15 cellular contexts compared by ENCODE assay signal in genomic region chr2:205678743-205679142, GRCh38. TPM values are rescaled to one million over a fixed set of nuclear protein-coding genes. Genes with fewer than 3 reads are reported as not detected.
DNase-seq lines count a peak whose midpoint lies in the region; ATAC-seq and TF ChIP-seq lines count a peak whose summit lies in the region.
"Had no signal": no experiment of that assay in that cellular context is flagged by ENCODE, and none has a peak within 500 bp of the region (broad histone marks: within the 10 kb centered on the region; RNA-seq: fewer than 3 reads in every experiment).

No MANE protein-coding gene starts in this region.

- H3K79me1 ChIP-seq in neuronal stem cell (ENCODE audit: low read depth, low read length), result no peaks in the 10 kb centered on the region

- H3K27ac ChIP-seq in HCT116 (ENCODE audit: low read depth, low read length) (no peak overlapping the region), neuronal stem cell (replicated peaks; ENCODE audit: low read length) (no peak overlapping the region), transverse colon (no peak overlapping the region)
- H3K27ac ChIP-seq: KMS-11, SJSA1 had no signal

- no peak overlapping the region for H3K14ac ChIP-seq in neuronal stem cell (ENCODE audit: low read length)

- no peak for ATAC-seq in HCT116
- ATAC-seq: PC-3 had no signal

- H3K4me3 ChIP-seq in HCT116 (replicated peaks in 1 of 2; ENCODE audit: low read depth in 1 of 2, low read length in 2 of 2), result no peak overlapping the region
- H3K4me3 ChIP-seq in neuronal stem cell (ENCODE audit: low read length in 2 of 2), result no peak overlapping the region
- H3K4me3 ChIP-seq in transverse colon, result no peak overlapping the region
- H3K4me3 ChIP-seq: SJSA1 had no signal

- peak overlapping the region; percentile 14 for H2BK12ac ChIP-seq in neuronal stem cell (ENCODE audit: low read length)

- no peak overlapping the region for H3K23ac ChIP-seq in neuronal stem cell (ENCODE audit: low read depth, low read length, poor library complexity)

- POLR2A ChIA-PET in HCT116 (lab: Charles Lee), result no interaction called here

- no peak overlapping the region for H2BK120ac ChIP-seq in neuronal stem cell (ENCODE audit: low read depth, low read length)

- H3K27me3 ChIP-seq in HCT116 (ENCODE audit: insufficient read depth, low read length) (peaks cover 2% of the 10 kb centered on the region; the same call in 1 of the 2 replicates), neuronal stem cell (ENCODE audit: control insufficient read depth in 3 of 3, insufficient read depth in 3 of 3, low read depth in 1 of 3, low read length in 3 of 3) (peaks cover 0 to 11% (median 0%) of the 10 kb centered on the region in 3 experiments), transverse colon (peaks cover 24% of the 10 kb centered on the region)
- H3K27me3 ChIP-seq: SJSA1 had no signal

- no peak for DNase-seq in HCT116 (ENCODE audit: low read depth, low spot score)
- DNase-seq in SW480 (ENCODE audit: low spot score), result peak; percentile 69
- peak; percentile 44 for DNase-seq in glomerular visceral epithelial cell (ENCODE audit: extremely low spot score)
- no peak for DNase-seq in neuronal stem cell (ENCODE audit: low spot score)
- no peak for DNase-seq in midbrain (lab: John Stamatoyannopoulos, UW)
- DNase-seq in transverse colon, result no peak
- DNase-seq in NCI-H2227 (lab: John Stamatoyannopoulos, UW; ENCODE audit: unreplicated experiment), result no peak
- DNase-seq: COR-L47, DMS153, HFFc6, NCI-H1048, NCI-H446 treated with DMSO at 0.1 percent for 48 hours had no signal

- H2AFZ ChIP-seq in HCT116 (ENCODE audit: low read depth, low read length, poor library complexity, severe bottlenecking) (peak overlapping the region; percentile 17), neuronal stem cell (ENCODE audit: low read length) (no peak overlapping the region)

- H2BK15ac ChIP-seq in neuronal stem cell (ENCODE audit: low read length), result no peak overlapping the region

- no peak overlapping the region for H3K18ac ChIP-seq in neuronal stem cell (ENCODE audit: low read length)

- in situ Hi-C loops in transverse colon (cut with MboI; ENCODE audit: low pct_ligation_motif_present in 1 of 4, low pct_unique_long_range_greater_than_20kb in 1 of 4, low sequenced_read_pairs in 3 of 4), result loop anchor here in 2 of 4 donors (10.0 kb wide), 1 partner anchor 1354 kb away; no protein-coding TSS in a partner anchor

- H2BK5ac ChIP-seq in neuronal stem cell (ENCODE audit: low read length), result no peak overlapping the region

- H4K8ac ChIP-seq in neuronal stem cell (ENCODE audit: low read depth, low read length), result no peak overlapping the region

- no peak for TF ChIP-seq EP300 in transverse colon (IDR thresholded peaks at IDR 0.05; ENCODE audit: low read depth)

- no peaks in the 10 kb centered on the region for H3K79me2 ChIP-seq in HCT116 (ENCODE audit: insufficient read depth, low read length)

- CTCF ChIA-PET in HCT116 (lab: Charles Lee), result no interaction called here

- no peak overlapping the region for H3K4ac ChIP-seq in neuronal stem cell (ENCODE audit: low read length)

- no CpG with 5 or more reads among the region's 7 CpGs for WGBS in neuronal stem cell (ENCODE audit: extremely low coverage in 2 of 2, insufficient read length in 2 of 2, insufficient replicate concordance in 1 of 2), 2 donors
- whole genome bisulfite sequencing in transverse colon (ENCODE audit: low coverage in 1 of 2), 2 donors, result 40 to 63% methylated on average over 1 to 7 of the region's 7 CpGs

- H4K20me1 ChIP-seq in HCT116 (ENCODE audit: insufficient read depth), result no peaks in the 10 kb centered on the region

- no TSS peak for BruUV-seq in HCT116 (replicated peaks; lab: Mats Ljungman, UMichigan)

- RAD21 ChIA-PET in HCT116 (lab: Charles Lee; ENCODE audit: low non-redundant PET in 1 of 2, low total read pairs in 2 of 2, uncharacterized antibody in 2 of 2, unreplicated experiment in 2 of 2), result no interaction called here

- H3K9me2 ChIP-seq in HCT116 (ENCODE audit: insufficient read depth), result no peaks in the 10 kb centered on the region

- TF ChIP-seq POLR2A in HCT116 (IDR thresholded peaks at IDR 0.05; ENCODE audit: borderline replicate concordance, extremely low read depth, insufficient read depth, insufficient read length) (no peak), transverse colon (IDR thresholded peaks at IDR 0.05) (no peak)

- H3K4me1 ChIP-seq in HCT116 (ENCODE audit: control insufficient read depth in 1 of 2, insufficient read depth in 2 of 2, low read length in 2 of 2) (peaks cover 2 to 28% of the 10 kb centered on the region in 2 experiments; a peak in 3 of 4 replicates), neuronal stem cell (ENCODE audit: control insufficient read depth in 2 of 2, insufficient read depth in 1 of 2, low read depth in 1 of 2, low read length in 2 of 2) (peaks cover 13 to 20% of the 10 kb centered on the region in 2 donors), transverse colon (peaks cover 0 to 25% (median 5%) of the 10 kb centered on the region in 4 donors)

- H3K9ac ChIP-seq in HCT116 (ENCODE audit: low read length) (no peak overlapping the region), neuronal stem cell (ENCODE audit: low read depth, low read length, poor library complexity) (no peak overlapping the region)
- H3K9ac ChIP-seq: KMS-11 had no signal

- H3K36me3 ChIP-seq in HCT116 (ENCODE audit: control insufficient read depth in 1 of 2, insufficient read depth in 2 of 2, low read length in 2 of 2) (no peaks in the 10 kb centered on the region), neuronal stem cell (replicated peaks in 1 of 2; ENCODE audit: control insufficient read depth in 2 of 2, insufficient read depth in 2 of 2, low read length in 2 of 2) (no peaks in the 10 kb centered on the region), transverse colon (no peaks in the 10 kb centered on the region)
- H3K36me3 ChIP-seq: SJSA1 had no signal

- intact Hi-C loops in HCT116 (cut with micrococcal nuclease), result loop anchor here (5.0 to 10.0 kb wide), 4 partner anchors 249 to 1134 kb away; partner anchors contain the start of gene PARD3B
- intact Hi-C loops in transverse colon (cut with DNase I; ENCODE audit: low total_unique reads), result loop anchor here (10.0 kb wide), 4 partner anchors 814 to 1424 kb away; no protein-coding TSS in a partner anchor

- no peak overlapping the region for H2AK5ac ChIP-seq in neuronal stem cell (ENCODE audit: low read depth, low read length)

- TF ChIP-seq CTCF in HCT116 (IDR thresholded peaks at IDR 0.05 in 2 of 3, conservative IDR thresholded peaks at IDR 0.05 in 1 of 3; ENCODE audit: borderline replicate concordance in 1 of 3, insufficient read depth in 1 of 3, low read depth in 2 of 3, low read length in 2 of 3) (no peak), transverse colon (IDR thresholded peaks at IDR 0.05) (no peak)

- H4K91ac ChIP-seq in neuronal stem cell (ENCODE audit: low read depth, low read length, poor library complexity), result no peak overlapping the region

- H3K9me3 ChIP-seq in HCT116 (ENCODE audit: control insufficient read depth in 1 of 2, insufficient read depth in 1 of 2, low read depth in 1 of 2, low read length in 2 of 2) (no peaks in the 10 kb centered on the region), neuronal stem cell (replicated peaks in 1 of 2; ENCODE audit: control insufficient read depth in 2 of 2, insufficient read depth in 1 of 2, low read depth in 1 of 2, low read length in 2 of 2) (no peaks in the 10 kb centered on the region), transverse colon (no peaks in the 10 kb centered on the region)
- H3K9me3 ChIP-seq: SJSA1 had no signal

- TF ChIP-seq RAD21 in HCT116 (IDR thresholded peaks at IDR 0.05; ENCODE audit: low read depth), result no peak

- H3K4me2 ChIP-seq in HCT116 (ENCODE audit: low read length), result no peak overlapping the region
- no peak overlapping the region for H3K4me2 ChIP-seq in neuronal stem cell (ENCODE audit: insufficient read depth, low read length, poor library complexity, severe bottlenecking)
- H3K4me2 ChIP-seq: KMS-11 had no signal

TF ChIP-seq in HCT116, 20 proteins besides CTCF, POLR2A, EP300 and RAD21:
- no peak for TF ChIP-seq ATF3 (IDR thresholded peaks at IDR 0.05)

RNA-seq across cellular contexts. Expression of gene NRP2, which starts 3.6 kb away (rescaled TPM):
- total RNA-seq in HCT116 (2021; ENCODE audit: unreplicated experiment) (1.2 TPM), transverse colon (100 to 1,000 TPM in 1 of 4 donors, 10 to 100 TPM in 3; 35.1 to 146 (median 63.9) TPM)
- 0.82 and 0.92 TPM in 2 replicates for polyA plus RNA-seq in HCT116 (2012)
- 7.6 TPM for polyA plus RNA-seq in neuronal stem cell (2013, experiment 1 of 2)
- polyA plus RNA-seq in neuronal stem cell (2013, experiment 2 of 2), result 7.4 TPM

Comparison
In these comparisons a context has a peak if more than half of its experiments do, and no peak if none do; other contexts are left out.
1. DNase-seq: peak in SW480 (single experiment) and glomerular visceral epithelial cell (single experiment); none in HCT116 (single experiment), neuronal stem cell (single experiment), midbrain (single experiment), transverse colon (single experiment) and NCI-H2227 (single experiment).
2. RNA of gene NRP2, which starts 3.6 kb away (total RNA-seq): 35.1 to 146 TPM in transverse colon; 1.2 TPM in HCT116 (single experiment); every median in the first group is over 10 times any median in the second.